ENCODE assay signal across 11 cellular contexts in the genomic region with DNA sequence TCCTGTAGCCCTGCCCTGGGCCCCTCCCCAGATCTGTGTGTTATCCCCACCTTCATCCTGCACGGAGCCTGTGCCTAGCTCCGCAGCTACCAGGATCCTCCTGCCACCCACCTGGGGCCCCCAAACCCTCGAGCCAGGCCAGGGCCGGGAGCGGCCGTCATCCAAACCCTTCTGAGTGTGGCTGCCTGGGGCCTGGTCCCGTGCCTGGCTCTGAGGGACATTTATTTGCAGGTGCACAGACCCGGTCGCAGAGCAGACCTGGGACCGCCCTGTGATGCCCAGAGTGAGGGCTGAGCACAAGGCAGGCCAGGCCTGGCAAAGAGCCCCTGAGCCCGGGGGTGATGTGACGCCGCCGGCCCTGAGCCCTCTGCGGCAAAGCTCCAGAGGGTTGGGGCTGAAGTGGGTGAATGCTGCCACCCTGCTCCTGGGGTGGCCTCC. TPM values are rescaled to one million over a fixed set of nuclear protein-coding genes. Genes with fewer than 3 reads are reported as not detected.
DNase-seq lines count a peak whose midpoint lies in the region; ATAC-seq and TF ChIP-seq lines count a peak whose summit lies in the region.
"Had no signal": no experiment of that assay in that cellular context is flagged by ENCODE, and none has a peak within 500 bp of the region (broad histone marks: within the 10 kb centered on the region; RNA-seq: fewer than 3 reads in every experiment).

No MANE protein-coding gene starts in this region.

- H2AK5ac ChIP-seq in mesenchymal stem cell (ENCODE audit: low read length, severe bottlenecking) = no peak overlapping the region

- no peak overlapping the region for H4K8ac ChIP-seq in mesenchymal stem cell (ENCODE audit: low read length)

- DNase-seq in GM13976 (ENCODE audit: low spot score) = peak; percentile 16
- DNase-seq in chondrocyte (ENCODE audit: low spot score) = peak; percentile 89
- DNase-seq in mesenchymal stem cell = no peak
- no peak for DNase-seq in MV-4-11 (lab: John Stamatoyannopoulos, UW)
- no peak for DNase-seq in A172 (ENCODE audit: low spot score)
- DNase-seq in MG63 = no peak
- DNase-seq: CD8-positive, alpha-beta T cell; Karpas-422; NCI-H1930; NCI-H510A treated with DMSO at 0.1 percent for 48 hours had no signal

- no peak overlapping the region for H3K18ac ChIP-seq in mesenchymal stem cell (ENCODE audit: low read depth in 1 of 2, low read length in 2 of 2)

- H3K27me3 ChIP-seq in mesenchymal stem cell (ENCODE audit: control insufficient read depth in 1 of 2, insufficient read depth in 1 of 2, low read length in 2 of 2) = peaks cover 0 to 27% of the 10 kb centered on the region in 2 experiments
- no peaks in the 10 kb centered on the region for H3K27me3 ChIP-seq in MG63

- H3K79me1 ChIP-seq in mesenchymal stem cell (replicated peaks; ENCODE audit: low read length, poor library complexity, severe bottlenecking) = no peaks in the 10 kb centered on the region

- peak overlapping the region; percentile 56 for H2BK15ac ChIP-seq in mesenchymal stem cell (ENCODE audit: low read depth, poor library complexity, severe bottlenecking)

- no peak overlapping the region for H3K9ac ChIP-seq in mesenchymal stem cell (ENCODE audit: low read length)

- H3K36me3 ChIP-seq in mesenchymal stem cell (ENCODE audit: control insufficient read depth in 1 of 2, insufficient read depth in 2 of 2, low read depth in 1 of 2, low read length in 2 of 2) (no peaks in the 10 kb centered on the region), MG63 (no peaks in the 10 kb centered on the region)

- ATAC-seq in stimulated activated memory B cell treated with anti-CD40 and anti-IgM and Interleukin-4, amounts not matched to agents 10 μg/mL and 1 μg/mL and 100 μg/mL, for 72 hours = peak; percentile 10
- ATAC-seq: CD8-positive, alpha-beta T cell had no signal

- TF ChIP-seq CTCF in GM13976 (IDR thresholded peaks at IDR 0.05; ENCODE audit: borderline replicate concordance, control extremely low read depth, extremely low read depth, insufficient read depth, missing control alignments) (no peak), chondrocyte (IDR thresholded peaks at IDR 0.05) (no peak)

- no peak overlapping the region for H3K23ac ChIP-seq in mesenchymal stem cell (ENCODE audit: low read length in 2 of 2)

- no peak overlapping the region for H3K4me2 ChIP-seq in mesenchymal stem cell (ENCODE audit: low read length, poor library complexity, severe bottlenecking)

- no peak overlapping the region for H3K4me3 Mint-ChIP-seq in chondrocyte (ENCODE audit: unreplicated experiment)
- no peak overlapping the region for H3K4me3 Mint-ChIP-seq in stimulated activated memory B cell treated with anti-CD40 and anti-IgM and Interleukin-4, amounts not matched to agents 10 μg/mL and 1 μg/mL and 100 μg/mL, for 72 hours
- H3K4me3 Mint-ChIP-seq: CD8-positive, alpha-beta T cell had no signal

- H3K14ac ChIP-seq in mesenchymal stem cell (ENCODE audit: low read length in 2 of 2) = no peak overlapping the region

- no peak overlapping the region for H2AFZ ChIP-seq in mesenchymal stem cell (ENCODE audit: low read depth, low read length)

- H2BK12ac ChIP-seq in mesenchymal stem cell (ENCODE audit: low read length in 2 of 2) = no peak overlapping the region

- WGBS in mesenchymal stem cell = 91% methylated on average over 14 of the region's 15 CpGs

- H3K9me3 Mint-ChIP-seq in chondrocyte (ENCODE audit: low read depth) = peaks cover 6% of the 10 kb centered on the region
- H3K9me3 Mint-ChIP-seq in stimulated activated memory B cell treated with anti-CD40 and anti-IgM and Interleukin-4, amounts not matched to agents 10 μg/mL and 1 μg/mL and 100 μg/mL, for 72 hours = peaks cover 7% of the 10 kb centered on the region

- H3K4me1 Mint-ChIP-seq in chondrocyte (ENCODE audit: low read depth) = peaks cover 10% of the 10 kb centered on the region
- no peaks in the 10 kb centered on the region for H3K4me1 Mint-ChIP-seq in stimulated activated memory B cell treated with anti-CD40 and anti-IgM and Interleukin-4, amounts not matched to agents 10 μg/mL and 1 μg/mL and 100 μg/mL, for 72 hours

- H3K9me3 ChIP-seq in mesenchymal stem cell (ENCODE audit: control insufficient read depth, low read length) = peaks cover 7% of the 10 kb centered on the region
- peaks cover 2% of the 10 kb centered on the region for H3K9me3 ChIP-seq in MG63

- peaks cover 2% of the 10 kb centered on the region for H3K4me1 ChIP-seq in mesenchymal stem cell (ENCODE audit: control insufficient read depth, insufficient read depth, low read depth, low read length)

- H3K27ac ChIP-seq in mesenchymal stem cell (ENCODE audit: low read length, poor library complexity, severe bottlenecking) = no peak overlapping the region

- no peak overlapping the region for H3K4me3 ChIP-seq in mesenchymal stem cell (ENCODE audit: insufficient read depth in 1 of 2, low read depth in 1 of 2, low read length in 2 of 2)
- H3K4me3 ChIP-seq in MG63 = no peak overlapping the region

- peaks cover 20% of the 10 kb centered on the region for H3K27me3 Mint-ChIP-seq in chondrocyte (ENCODE audit: low read depth)
- H3K27me3 Mint-ChIP-seq in stimulated activated memory B cell treated with anti-CD40 and anti-IgM and Interleukin-4, amounts not matched to agents 10 μg/mL and 1 μg/mL and 100 μg/mL, for 72 hours = no peaks in the 10 kb centered on the region

- H3K4ac ChIP-seq in mesenchymal stem cell (ENCODE audit: low read depth in 1 of 2, low read length in 2 of 2) = no peak overlapping the region

- no peak overlapping the region for H3K27ac Mint-ChIP-seq in chondrocyte (ENCODE audit: unreplicated experiment)
- no peak overlapping the region for H3K27ac Mint-ChIP-seq in stimulated activated memory B cell treated with anti-CD40 and anti-IgM and Interleukin-4, amounts not matched to agents 10 μg/mL and 1 μg/mL and 100 μg/mL, for 72 hours
- H3K27ac Mint-ChIP-seq: CD8-positive, alpha-beta T cell had no signal

- no peaks in the 10 kb centered on the region for H3K36me3 Mint-ChIP-seq in chondrocyte (ENCODE audit: low read depth)
- no peaks in the 10 kb centered on the region for H3K36me3 Mint-ChIP-seq in stimulated activated memory B cell treated with anti-CD40 and anti-IgM and Interleukin-4, amounts not matched to agents 10 μg/mL and 1 μg/mL and 100 μg/mL, for 72 hours
- H3K36me3 Mint-ChIP-seq: CD8-positive, alpha-beta T cell had no signal

- no peak overlapping the region for H2BK120ac ChIP-seq in mesenchymal stem cell (ENCODE audit: low read depth, low read length)

- H2BK5ac ChIP-seq in mesenchymal stem cell (ENCODE audit: low read depth, low read length, poor library complexity, severe bottlenecking) = no peak overlapping the region

- in situ Hi-C loops in GM13976 (cut with MboI; ENCODE audit: low sequenced_read_pairs, unreplicated experiment) = no loop called here

- H4K91ac ChIP-seq in mesenchymal stem cell (ENCODE audit: low read length) = no peak overlapping the region

RNA-seq across cellular contexts. Expression of a gene that starts 27.4 kb away (rescaled TPM):
- total RNA-seq in chondrocyte = 29.5 to 40.6 TPM (median 40.1 TPM) in 3 replicates
- 31.4 TPM for polyA plus RNA-seq in mesenchymal stem cell (2013, experiment 1 of 2)
- polyA plus RNA-seq in mesenchymal stem cell (2013, experiment 2 of 2) = 32.2 TPM
- total RNA-seq in A172 (2014; rRNA removed; shearing (Covaris generic)) = 13.1 and 15.7 TPM in 2 replicates
- 7.6 and 17.6 TPM in 2 replicates for total RNA-seq in MG63 (2014; rRNA removed; shearing (Covaris generic); ENCODE audit: low replicate concordance)

Comparison
In these comparisons a context has a peak if more than half of its experiments do, and no peak if none do; other contexts are left out.
1. DNase-seq: peak in GM13976 (single experiment) and chondrocyte (single experiment); none in mesenchymal stem cell (single experiment), MV-4-11 (single experiment), A172 (single experiment) and MG63 (single experiment).